In the genomic region with DNA sequence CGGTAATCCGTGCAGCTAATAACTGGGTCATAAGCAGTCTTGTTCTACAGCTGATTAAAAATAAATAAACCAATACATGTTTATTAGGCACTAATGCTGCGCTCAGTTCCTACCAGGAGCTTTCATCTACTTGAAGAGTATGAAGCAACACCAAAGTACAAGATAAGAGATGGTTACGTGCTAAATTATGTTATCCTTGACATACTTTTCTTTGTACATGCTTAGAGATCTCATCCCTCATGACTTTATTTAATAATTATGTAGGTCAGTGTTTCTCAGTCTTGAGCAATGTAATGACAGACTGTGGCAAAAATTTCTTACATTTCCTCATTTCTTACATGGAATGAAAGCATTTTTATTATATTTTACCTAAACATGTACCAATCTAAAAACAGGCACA, we compare ENCODE assay signal across 22 cellular contexts. TPM values are rescaled to one million over a fixed set of nuclear protein-coding genes. Genes with fewer than 3 reads are reported as not detected.
A peak's percentile ranks its signal among the peaks of the same experiment; 100 is the strongest.
DNase-seq lines count a peak whose midpoint lies in the region; ATAC-seq and TF ChIP-seq lines count a peak whose summit lies in the region.
"Had no signal": no experiment of that assay in that cellular context is flagged by ENCODE, and none has a peak within 500 bp of the region (broad histone marks: within the 10 kb centered on the region; RNA-seq: fewer than 3 reads in every experiment).

No MANE protein-coding gene starts in this region.

- H3K36me3 ChIP-seq in brain microvascular endothelial cell (replicated peaks) (no peaks in the 10 kb centered on the region), hepatocyte (replicated peaks; ENCODE audit: insufficient read depth, low read depth) (no peaks in the 10 kb centered on the region)
- H3K36me3 ChIP-seq: prostate gland had no signal

- peak; percentile 15 for ATAC-seq in HG03442 (IDR thresholded peaks at IDR 0.05; ENCODE audit: unreplicated experiment)
- no peak for ATAC-seq in GM19467 (IDR thresholded peaks at IDR 0.05; ENCODE audit: unreplicated experiment)

- peaks cover 3% of the 10 kb centered on the region for H3K9me3 Mint-ChIP-seq in type B pancreatic cell
- H3K9me3 Mint-ChIP-seq in activated CD4-positive, alpha-beta memory T cell treated with anti-CD3 and anti-CD28 coated beads for 36 hours = peaks cover 9% of the 10 kb centered on the region

- in situ Hi-C loops in brain microvascular endothelial cell (cut with HindIII; ENCODE audit: low pct_ligation_motif_present, low sequenced_read_pairs) = no loop called here

- POLR2A ChIA-PET in activated CD4-positive, alpha-beta memory T cell treated with anti-CD3 and anti-CD28 coated beads for 36 hours (lab: Charles Lee) = no interaction called here

- H3K4me3 Mint-ChIP-seq in type B pancreatic cell = no peak overlapping the region
- no peak overlapping the region for H3K4me3 Mint-ChIP-seq in activated CD4-positive, alpha-beta memory T cell treated with anti-CD3 and anti-CD28 coated beads for 36 hours
- H3K4me3 Mint-ChIP-seq: activated naive CD8-positive, alpha-beta T cell treated with anti-CD3 and anti-CD28 coated beads, Interleukin-2, amount 50 U/mL, for 24 hours; activated T-cell treated with anti-CD3 and anti-CD28 coated beads, Interleukin-2, amount 50 U/mL, for 72 hours; IgD-negative memory B cell; nephron had no signal

- no peak overlapping the region for H2AFZ ChIP-seq in hepatocyte

- no peaks in the 10 kb centered on the region for H3K79me2 ChIP-seq in hepatocyte

- H3K9me3 ChIP-seq in hepatocyte (ENCODE audit: low read depth) = no peaks in the 10 kb centered on the region
- H3K9me3 ChIP-seq: prostate gland had no signal

- peak overlapping the region; percentile 90 for H3K27ac ChIP-seq in brain microvascular endothelial cell
- H3K27ac ChIP-seq in hepatocyte = peak overlapping the region; percentile 89
- H3K27ac ChIP-seq: prostate gland, VCaP had no signal

- no peaks in the 10 kb centered on the region for H3K27me3 Mint-ChIP-seq in type B pancreatic cell
- no peaks in the 10 kb centered on the region for H3K27me3 Mint-ChIP-seq in activated CD4-positive, alpha-beta memory T cell treated with anti-CD3 and anti-CD28 coated beads for 36 hours
- H3K27me3 Mint-ChIP-seq: activated naive CD8-positive, alpha-beta T cell treated with anti-CD3 and anti-CD28 coated beads, Interleukin-2, amount 50 U/mL, for 24 hours; IgD-negative memory B cell had no signal

- no peak overlapping the region for H3K27ac Mint-ChIP-seq in type B pancreatic cell
- no peak overlapping the region for H3K27ac Mint-ChIP-seq in activated CD4-positive, alpha-beta memory T cell treated with anti-CD3 and anti-CD28 coated beads for 36 hours
- H3K27ac Mint-ChIP-seq: activated naive CD8-positive, alpha-beta T cell treated with anti-CD3 and anti-CD28 coated beads, Interleukin-2, amount 50 U/mL, for 24 hours; activated T-cell treated with anti-CD3 and anti-CD28 coated beads, Interleukin-2, amount 50 U/mL, for 72 hours; IgD-negative memory B cell; nephron had no signal

- DNase-seq in ELR (ENCODE audit: low read depth) (peak; percentile 51), brain microvascular endothelial cell (peak; percentile 27), hepatocyte (ENCODE audit: low spot score) (peak; percentile 25), type B pancreatic cell (ENCODE audit: extremely low spot score, unreplicated experiment) (no peak)
- DNase-seq in activated CD4-positive, alpha-beta T cell treated with anti-CD3 and anti-CD28 coated beads for 1 hour = no peak
- DNase-seq in activated CD4-positive, alpha-beta memory T cell treated with anti-CD3 and anti-CD28 coated beads for 36 hours = no peak
- DNase-seq: activated naive CD8-positive, alpha-beta T cell treated with anti-CD3 and anti-CD28 coated beads, Interleukin-2, amount 50 U/mL, for 24 hours; central memory CD4-positive, alpha-beta T cell; effector CD4-positive, alpha-beta T cell; GOT3; hippocampal formation; kidney; NCI-H1930; stimulated activated CD4-positive, alpha-beta T cell treated with anti-CD3 and anti-CD28 coated beads, Interleukin-4, amount 100 ng/mL, for 4 hours had no signal

- no peaks in the 10 kb centered on the region for H3K9me2 ChIP-seq in hepatocyte (replicated peaks; ENCODE audit: insufficient read depth)

- peaks cover 12% of the 10 kb centered on the region for H3K4me1 Mint-ChIP-seq in type B pancreatic cell (ENCODE audit: unreplicated experiment)
- peaks cover 2% of the 10 kb centered on the region for H3K4me1 Mint-ChIP-seq in activated CD4-positive, alpha-beta memory T cell treated with anti-CD3 and anti-CD28 coated beads for 36 hours (ENCODE audit: low read depth)

- CTCF ChIA-PET in activated CD4-positive, alpha-beta memory T cell treated with anti-CD3 and anti-CD28 coated beads for 36 hours (lab: Charles Lee) = interaction anchor here (0.6 kb wide), 1 partner anchor 54 kb away, joined by 3 read pairs; the partner anchor contains the start of gene COBLL1

- no peaks in the 10 kb centered on the region for H4K20me1 ChIP-seq in hepatocyte (ENCODE audit: insufficient read depth, poor library complexity, severe bottlenecking)

- no peaks in the 10 kb centered on the region for H3K36me3 Mint-ChIP-seq in type B pancreatic cell
- no peaks in the 10 kb centered on the region for H3K36me3 Mint-ChIP-seq in activated CD4-positive, alpha-beta memory T cell treated with anti-CD3 and anti-CD28 coated beads for 36 hours

- peaks cover 19% of the 10 kb centered on the region for H3K4me1 ChIP-seq in hepatocyte (ENCODE audit: insufficient read depth)
- H3K4me1 ChIP-seq: prostate gland had no signal

- H3K4me3 ChIP-seq in brain microvascular endothelial cell (ENCODE audit: low read depth, low read length) (no peak overlapping the region), hepatocyte (no peak overlapping the region)
- H3K4me3 ChIP-seq: prostate gland had no signal

- no peak for TF ChIP-seq CTCF in brain microvascular endothelial cell (IDR thresholded peaks at IDR 0.05; ENCODE audit: low read depth, low read length, missing control alignments)
- TF ChIP-seq CTCF in hepatocyte (IDR thresholded peaks at IDR 0.05; ENCODE audit: poor library complexity) = no peak
- TF ChIP-seq CTCF in type B pancreatic cell (conservative IDR thresholded peaks at IDR 0.05) = no peak

- intact Hi-C loops in activated CD4-positive, alpha-beta memory T cell treated with anti-CD3 and anti-CD28 coated beads for 36 hours (cut with micrococcal nuclease) = loop anchor here (1.0 kb wide), 1 partner anchor 14 kb away; no protein-coding TSS in a partner anchor

- no peaks in the 10 kb centered on the region for H3K27me3 ChIP-seq in brain microvascular endothelial cell (replicated peaks)
- H3K27me3 ChIP-seq in hepatocyte = no peaks in the 10 kb centered on the region

- H3K4me2 ChIP-seq in hepatocyte = no peak overlapping the region

- WGBS in hepatocyte (ENCODE audit: low lambda C conversion rate, missing lambda C conversion rate) = 80% methylated on average over 4 of the region's 4 CpGs

RNA-seq across cellular contexts. Expression of gene COBLL1, which starts 54.6 kb away (rescaled TPM):
- total RNA-seq in hepatocyte (146 TPM in 2 replicates), type B pancreatic cell (ENCODE audit: low replicate concordance) (28.2 and 32.1 TPM in 2 replicates)
- polyA plus RNA-seq in hepatocyte = 87.3 and 108 TPM in 2 replicates
- not detected for total RNA-seq in activated CD4-positive, alpha-beta memory T cell treated with anti-CD3 and anti-CD28 coated beads for 36 hours
- total RNA-seq: T-helper 1 cell treated with Interleukin-12 subunit alpha and Interleukin-12 subunit beta and Interleukin-4 antibody, amounts not matched to agents 30 ng/mL and 1 ng/mL, for 36 hours had no signal

RNA-seq across cellular contexts. Expression of gene SLC38A11, which starts 59.1 kb away (rescaled TPM):
- total RNA-seq in hepatocyte = 5.1 and 8.4 TPM in 2 replicates
- 4.6 and 7.7 TPM in 2 replicates for polyA plus RNA-seq in hepatocyte
- total RNA-seq in type B pancreatic cell (ENCODE audit: low replicate concordance) = 3.7 and 13.4 TPM in 2 replicates
- total RNA-seq in activated CD4-positive, alpha-beta memory T cell treated with anti-CD3 and anti-CD28 coated beads for 36 hours = not detected
- total RNA-seq: activated T-cell treated with anti-CD3 and anti-CD28 coated beads, Interleukin-2, amount 50 U/mL, for 72 hours; T-helper 1 cell treated with Interleukin-12 subunit alpha and Interleukin-12 subunit beta and Interleukin-4 antibody, amounts not matched to agents 30 ng/mL and 1 ng/mL, for 36 hours had no signal

Comparison
In these comparisons a context has a peak if more than half of its experiments do, and no peak if none do; other contexts are left out.
1. DNase-seq: peak in ELR (single experiment), brain microvascular endothelial cell (single experiment) and hepatocyte (single experiment); none in type B pancreatic cell (single experiment), activated CD4-positive, alpha-beta T cell treated with anti-CD3 and anti-CD28 coated beads for 1 hour (single experiment) and activated CD4-positive, alpha-beta memory T cell treated with anti-CD3 and anti-CD28 coated beads for 36 hours (single experiment).
2. RNA of gene COBLL1, which starts 54.6 kb away (total RNA-seq): 146 TPM in hepatocyte and 28.2 to 32.1 TPM in type B pancreatic cell; not detected in activated CD4-positive, alpha-beta memory T cell treated with anti-CD3 and anti-CD28 coated beads for 36 hours; every median in the first group is over 10 times any median in the second.